Comparison of ENCODE assay signal across 16 cellular contexts in genomic region chr4:113634081-113634969, GRCh38.
"Had no signal": no experiment of that assay in that cellular context is flagged by ENCODE, and none has a peak within 500 bp of the region (broad histone marks: within the 10 kb centered on the region; RNA-seq: fewer than 3 reads in every experiment).

No MANE protein-coding gene starts in this region.

- H3K4me3 ChIP-seq: neural progenitor cell, ovary, SK-N-MC, tibial nerve had no signal

- DNase-seq: activated CD4-positive, alpha-beta T cell treated with anti-CD3 and anti-CD28 coated beads, Interleukin-2, amount 10 ng/mL, durations not matched to agents 7 days and 5 days; activated T-cell treated with anti-CD3 and anti-CD28 coated beads for 4 hours; amniotic stem cell; brain microvascular endothelial cell; endodermal cell; erythroblast; ovary; small intestine; T-helper 1 cell had no signal

- H3K36me3 ChIP-seq: brain microvascular endothelial cell, neural progenitor cell, ovary, tibial nerve had no signal

- FAIRE-seq: keratinocyte, small intestine had no signal

- H3K27me3 ChIP-seq: brain microvascular endothelial cell, neural progenitor cell, ovary, tibial nerve had no signal

- ATAC-seq: activated naive CD4-positive, alpha-beta T cell treated with anti-CD3 and anti-CD28 coated beads, Interleukin-2, amount 50 U/mL, for 72 hours; stimulated activated memory B cell treated with anti-CD40 and anti-IgM and Interleukin-4, amounts not matched to agents 10 μg/mL and 1 μg/mL and 100 μg/mL, for 72 hours; WTC11 had no signal

- H3K27ac ChIP-seq: brain microvascular endothelial cell, neural progenitor cell, ovary, SK-N-MC had no signal

- H3K9me3 ChIP-seq: ovary, tibial nerve had no signal
